In genomic region chr16:397736-398332, GRCh38 we compare ENCODE assay signal across 8 cellular contexts. TPM values are rescaled to one million over a fixed set of nuclear protein-coding genes. Genes with fewer than 3 reads are reported as not detected.
DNase-seq lines count a peak whose midpoint lies in the region; ATAC-seq and TF ChIP-seq lines count a peak whose summit lies in the region.

No MANE protein-coding gene starts in this region.

- H3K9me3 ChIP-seq in CD4-positive, alpha-beta memory T cell (ENCODE audit: control insufficient read depth in 1 of 2, low read length in 2 of 2), result no peaks in the 10 kb centered on the region
- no peaks in the 10 kb centered on the region for H3K9me3 ChIP-seq in neural cell (ENCODE audit: low read length)

- peaks cover 12 to 32% (median 18%) of the 10 kb centered on the region in 4 donors for H3K4me1 Mint-ChIP-seq in CD4-positive, alpha-beta memory T cell
- H3K4me1 Mint-ChIP-seq in activated CD8-positive, alpha-beta T cell treated with anti-CD3 and anti-CD28 coated beads for 36 hours (ENCODE audit: low read depth), result peaks cover 22% of the 10 kb centered on the region

- no peaks in the 10 kb centered on the region for H3K9me2 ChIP-seq in neural cell (ENCODE audit: insufficient read depth, low read length)

- H3K36me3 ChIP-seq in CD4-positive, alpha-beta memory T cell (ENCODE audit: insufficient read depth, low read length), result no peaks in the 10 kb centered on the region
- no peaks in the 10 kb centered on the region for H3K36me3 ChIP-seq in neural cell (ENCODE audit: insufficient read depth, low read length)

- no peak for DNase-seq in CD4-positive, alpha-beta memory T cell
- DNase-seq in HT-29 (ENCODE audit: low spot score), result peak; percentile 59
- peak; percentile 53 for DNase-seq in activated CD8-positive, alpha-beta T cell treated with anti-CD3 and anti-CD28 coated beads for 36 hours
- peak; percentile 64 for DNase-seq in fibroblast of peridontal ligament (ENCODE audit: extremely low read depth)

- H3K27me3 ChIP-seq in CD4-positive, alpha-beta memory T cell (ENCODE audit: insufficient read depth, low read length), result no peaks in the 10 kb centered on the region
- no peaks in the 10 kb centered on the region for H3K27me3 ChIP-seq in neural cell (ENCODE audit: insufficient read depth, low read depth, low read length)

- peak overlapping the region in 5 of 7 donors; percentile 13 to 84 (median 48) for H3K27ac Mint-ChIP-seq in CD4-positive, alpha-beta memory T cell
- H3K27ac Mint-ChIP-seq in activated CD8-positive, alpha-beta T cell treated with anti-CD3 and anti-CD28 coated beads for 36 hours, result no peak overlapping the region

- intact Hi-C loops in CD4-positive, alpha-beta memory T cell (cut with micrococcal nuclease), result no loop called here
- intact Hi-C loops in activated CD8-positive, alpha-beta T cell treated with anti-CD3 and anti-CD28 coated beads for 36 hours (cut with micrococcal nuclease), result loop anchor here (5.0 kb wide), 1 partner anchor 129 kb away; the partner anchor contains the start of gene CAPN15

- no peak overlapping the region for H2AFZ ChIP-seq in neural cell (ENCODE audit: low read depth, low read length)

- no peak for ATAC-seq in activated CD8-positive, alpha-beta T cell treated with anti-CD3 and anti-CD28 coated beads for 36 hours
- no peak for ATAC-seq in GM21529 (IDR thresholded peaks at IDR 0.05; ENCODE audit: unreplicated experiment)
- ATAC-seq in HG02938 (IDR thresholded peaks at IDR 0.05; ENCODE audit: unreplicated experiment), result no peak
- ATAC-seq in GM21576 (IDR thresholded peaks at IDR 0.05; ENCODE audit: unreplicated experiment), result no peak

- peaks cover 20% of the 10 kb centered on the region for H3K4me1 ChIP-seq in CD4-positive, alpha-beta memory T cell (ENCODE audit: insufficient read depth, low read length)

- TF ChIP-seq EP300 in neural cell (conservative IDR thresholded peaks at IDR 0.05; ENCODE audit: poor library complexity, severe bottlenecking), result no peak

- no peak overlapping the region for H3K4me3 ChIP-seq in CD4-positive, alpha-beta memory T cell (ENCODE audit: low read length in 2 of 2)
- H3K4me3 ChIP-seq in neural cell (ENCODE audit: low read length), result peak overlapping the region; percentile 33

- no peaks in the 10 kb centered on the region for H3K27me3 Mint-ChIP-seq in CD4-positive, alpha-beta memory T cell
- H3K27me3 Mint-ChIP-seq in activated CD8-positive, alpha-beta T cell treated with anti-CD3 and anti-CD28 coated beads for 36 hours, result peaks cover 2% of the 10 kb centered on the region

- H3K9me3 Mint-ChIP-seq in CD4-positive, alpha-beta memory T cell, result no peaks in the 10 kb centered on the region
- no peaks in the 10 kb centered on the region for H3K9me3 Mint-ChIP-seq in activated CD8-positive, alpha-beta T cell treated with anti-CD3 and anti-CD28 coated beads for 36 hours

- H3K79me2 ChIP-seq in neural cell (replicated peaks; ENCODE audit: insufficient read depth, low read length), result no peaks in the 10 kb centered on the region

- H3K4me2 ChIP-seq in neural cell (ENCODE audit: low read length), result no peak overlapping the region

- peak overlapping the region; percentile 45 to 78 (median 68) for H3K4me3 Mint-ChIP-seq in CD4-positive, alpha-beta memory T cell
- peak overlapping the region; percentile 50 for H3K4me3 Mint-ChIP-seq in activated CD8-positive, alpha-beta T cell treated with anti-CD3 and anti-CD28 coated beads for 36 hours

- H3K36me3 Mint-ChIP-seq in CD4-positive, alpha-beta memory T cell, result peaks cover 0 to 4% of the 10 kb centered on the region in 2 donors
- peaks cover 2% of the 10 kb centered on the region for H3K36me3 Mint-ChIP-seq in activated CD8-positive, alpha-beta T cell treated with anti-CD3 and anti-CD28 coated beads for 36 hours (ENCODE audit: low read depth)

- H3F3A ChIP-seq in neural cell (ENCODE audit: insufficient read depth, low read length, poor library complexity, severe bottlenecking), result no peaks in the 10 kb centered on the region

- no peaks in the 10 kb centered on the region for H4K20me1 ChIP-seq in neural cell (ENCODE audit: insufficient read depth)

- CTCF ChIA-PET in CD4-positive, alpha-beta memory T cell (lab: Charles Lee; ENCODE audit: partially characterized antibody), result no interaction called here
- CTCF ChIA-PET in activated CD8-positive, alpha-beta T cell treated with anti-CD3 and anti-CD28 coated beads for 36 hours (lab: Charles Lee), result no interaction called here

- no peak for TF ChIP-seq CTCF in activated CD8-positive, alpha-beta T cell treated with anti-CD3 and anti-CD28 coated beads for 36 hours (IDR thresholded peaks at IDR 0.05)
- TF ChIP-seq CTCF in neural cell (IDR thresholded peaks at IDR 0.05; ENCODE audit: poor library complexity, severe bottlenecking), result no peak

- POLR2A ChIA-PET in CD4-positive, alpha-beta memory T cell (lab: Charles Lee; ENCODE audit: partially characterized antibody), result interaction anchor here (1.0 kb wide), 1 partner anchor 13 kb away, joined by 3 read pairs; no protein-coding TSS in a partner anchor
- POLR2A ChIA-PET in activated CD8-positive, alpha-beta T cell treated with anti-CD3 and anti-CD28 coated beads for 36 hours (lab: Charles Lee), result no interaction called here

- no peak overlapping the region for H3K27ac ChIP-seq in CD4-positive, alpha-beta memory T cell (ENCODE audit: low read depth, low read length)
- H3K27ac ChIP-seq in neural cell (ENCODE audit: low read length), result no peak overlapping the region

- H3K9ac ChIP-seq in neural cell (ENCODE audit: low read length), result no peak overlapping the region

- TF ChIP-seq RAD21 in neural cell (conservative IDR thresholded peaks at IDR 0.05), result no peak

TF ChIP-seq in neural cell, 6 proteins besides CTCF, POLR2A, EP300 and RAD21:
- no peak for TF ChIP-seq EZH2 (IDR thresholded peaks at IDR 0.05; ENCODE audit: borderline replicate concordance, insufficient read depth, low read length, poor library complexity, severe bottlenecking)
- no peak for TF ChIP-seq SMC3 (conservative IDR thresholded peaks at IDR 0.05; ENCODE audit: poor library complexity)
- TF ChIP-seq, protein P1, sequence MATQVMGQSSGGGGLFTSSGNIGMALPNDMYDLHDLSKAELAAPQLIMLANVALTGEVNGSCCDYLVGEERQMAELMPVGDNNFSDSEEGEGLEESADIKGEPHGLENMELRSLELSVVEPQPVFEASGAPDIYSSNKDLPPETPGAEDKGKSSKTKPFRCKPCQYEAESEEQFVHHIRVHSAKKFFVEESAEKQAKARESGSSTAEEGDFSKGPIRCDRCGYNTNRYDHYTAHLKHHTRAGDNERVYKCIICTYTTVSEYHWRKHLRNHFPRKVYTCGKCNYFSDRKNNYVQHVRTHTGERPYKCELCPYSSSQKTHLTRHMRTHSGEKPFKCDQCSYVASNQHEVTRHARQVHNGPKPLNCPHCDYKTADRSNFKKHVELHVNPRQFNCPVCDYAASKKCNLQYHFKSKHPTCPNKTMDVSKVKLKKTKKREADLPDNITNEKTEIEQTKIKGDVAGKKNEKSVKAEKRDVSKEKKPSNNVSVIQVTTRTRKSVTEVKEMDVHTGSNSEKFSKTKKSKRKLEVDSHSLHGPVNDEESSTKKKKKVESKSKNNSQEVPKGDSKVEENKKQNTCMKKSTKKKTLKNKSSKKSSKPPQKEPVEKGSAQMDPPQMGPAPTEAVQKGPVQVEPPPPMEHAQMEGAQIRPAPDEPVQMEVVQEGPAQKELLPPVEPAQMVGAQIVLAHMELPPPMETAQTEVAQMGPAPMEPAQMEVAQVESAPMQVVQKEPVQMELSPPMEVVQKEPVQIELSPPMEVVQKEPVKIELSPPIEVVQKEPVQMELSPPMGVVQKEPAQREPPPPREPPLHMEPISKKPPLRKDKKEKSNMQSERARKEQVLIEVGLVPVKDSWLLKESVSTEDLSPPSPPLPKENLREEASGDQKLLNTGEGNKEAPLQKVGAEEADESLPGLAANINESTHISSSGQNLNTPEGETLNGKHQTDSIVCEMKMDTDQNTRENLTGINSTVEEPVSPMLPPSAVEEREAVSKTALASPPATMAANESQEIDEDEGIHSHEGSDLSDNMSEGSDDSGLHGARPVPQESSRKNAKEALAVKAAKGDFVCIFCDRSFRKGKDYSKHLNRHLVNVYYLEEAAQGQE (IDR thresholded peaks at IDR 0.05; ENCODE audit: borderline replicate concordance), result no peak
- TF ChIP-seq MXI1 (conservative IDR thresholded peaks at IDR 0.05; ENCODE audit: poor library complexity, severe bottlenecking), result no peak
- no peak for TF ChIP-seq TAF1 (IDR thresholded peaks at IDR 0.05; ENCODE audit: low read depth)
- TF ChIP-seq POLR2AphosphoS5 (IDR thresholded peaks at IDR 0.05), result no peak

RNA-seq across cellular contexts. Expression of gene NME4, which starts 0.8 kb away (rescaled TPM):
- total RNA-seq in CD4-positive, alpha-beta memory T cell, result 10 to 100 TPM; 34.9 to 35.4 TPM
- polyA plus RNA-seq in CD4-positive, alpha-beta memory T cell, result 10 to 100 TPM; 54.4 to 61.7 TPM
- total RNA-seq in HT-29 (2014; rRNA removed; shearing (Covaris generic)), result 25.3 and 29.0 TPM in 2 replicates
- 10 to 100 TPM; 22.9 to 24.2 TPM for total RNA-seq in activated CD8-positive, alpha-beta T cell treated with anti-CD3 and anti-CD28 coated beads for 36 hours
- 63.4 and 65.2 TPM in 2 replicates for polyA plus RNA-seq in neural cell
- polyA minus RNA-seq in neural cell, result 17.9 and 19.7 TPM in 2 replicates

RNA-seq across cellular contexts. Expression of gene DECR2, which starts 3.9 kb away (rescaled TPM):
- 1 to 10 TPM; 5.1 to 7.3 TPM for total RNA-seq in CD4-positive, alpha-beta memory T cell
- polyA plus RNA-seq in CD4-positive, alpha-beta memory T cell, result 1 to 10 TPM; 3.4 to 4.1 TPM
- 25.2 and 29.1 TPM in 2 replicates for total RNA-seq in HT-29 (2014; rRNA removed; shearing (Covaris generic))
- 1 to 10 TPM; 9.7 to 10.0 TPM for total RNA-seq in activated CD8-positive, alpha-beta T cell treated with anti-CD3 and anti-CD28 coated beads for 36 hours
- 58.8 and 71.8 TPM in 2 replicates for polyA plus RNA-seq in neural cell
- polyA minus RNA-seq in neural cell, result 11.2 and 18.0 TPM in 2 replicates

RNA-seq across cellular contexts. Expression of gene PGAP6, which starts 16.1 kb away (rescaled TPM):
- 10 to 100 TPM; 72.2 to 73.5 TPM for total RNA-seq in CD4-positive, alpha-beta memory T cell
- 10 to 100 TPM; 22.7 to 40.5 TPM for polyA plus RNA-seq in CD4-positive, alpha-beta memory T cell
- 150 and 161 TPM in 2 replicates for total RNA-seq in HT-29 (2014; rRNA removed; shearing (Covaris generic))
- 10 to 100 TPM; 21.9 to 24.8 TPM for total RNA-seq in activated CD8-positive, alpha-beta T cell treated with anti-CD3 and anti-CD28 coated beads for 36 hours
- polyA plus RNA-seq in neural cell, result 36.7 and 47.3 TPM in 2 replicates
- 28.4 and 39.9 TPM in 2 replicates for polyA minus RNA-seq in neural cell

RNA-seq across cellular contexts. Expression of gene MRPL28, which starts 27.5 kb away (rescaled TPM):
- 10 to 100 TPM; 27.9 to 29.2 TPM for total RNA-seq in CD4-positive, alpha-beta memory T cell
- polyA plus RNA-seq in CD4-positive, alpha-beta memory T cell, result 10 to 100 TPM; 58.6 to 59.2 TPM
- total RNA-seq in HT-29 (2014; rRNA removed; shearing (Covaris generic)), result 223 and 226 TPM in 2 replicates
- total RNA-seq in activated CD8-positive, alpha-beta T cell treated with anti-CD3 and anti-CD28 coated beads for 36 hours, result 10 to 100 TPM; 95.0 to 98.2 TPM
- polyA plus RNA-seq in neural cell, result 134 and 182 TPM in 2 replicates
- polyA minus RNA-seq in neural cell, result 60.3 and 61.8 TPM in 2 replicates

RNA-seq across cellular contexts. Expression of gene RAB11FIP3, which starts 27.6 kb away (rescaled TPM):
- total RNA-seq in CD4-positive, alpha-beta memory T cell, result 10 to 100 TPM; 41.8 to 42.6 TPM
- polyA plus RNA-seq in CD4-positive, alpha-beta memory T cell, result 1 to 10 TPM in 1 of 2 donors, under 1 TPM in 1; 0.15 to 4.6 TPM
- 5.2 and 9.5 TPM in 2 replicates for total RNA-seq in HT-29 (2014; rRNA removed; shearing (Covaris generic))
- total RNA-seq in activated CD8-positive, alpha-beta T cell treated with anti-CD3 and anti-CD28 coated beads for 36 hours, result 10 to 100 TPM; 18.7 to 20.4 TPM
- 55.0 and 60.4 TPM in 2 replicates for polyA plus RNA-seq in neural cell
- 47.9 and 55.8 TPM in 2 replicates for polyA minus RNA-seq in neural cell

Comparison
In these comparisons a context has a peak if more than half of its experiments do, and no peak if none do; other contexts are left out.
1. DNase-seq: peak in HT-29 (single experiment), activated CD8-positive, alpha-beta T cell treated with anti-CD3 and anti-CD28 coated beads for 36 hours (single experiment) and fibroblast of peridontal ligament (single experiment); none in CD4-positive, alpha-beta memory T cell (0 of 5).